Comparison of ENCODE assay signal across 20 cellular contexts in the genomic region with DNA sequence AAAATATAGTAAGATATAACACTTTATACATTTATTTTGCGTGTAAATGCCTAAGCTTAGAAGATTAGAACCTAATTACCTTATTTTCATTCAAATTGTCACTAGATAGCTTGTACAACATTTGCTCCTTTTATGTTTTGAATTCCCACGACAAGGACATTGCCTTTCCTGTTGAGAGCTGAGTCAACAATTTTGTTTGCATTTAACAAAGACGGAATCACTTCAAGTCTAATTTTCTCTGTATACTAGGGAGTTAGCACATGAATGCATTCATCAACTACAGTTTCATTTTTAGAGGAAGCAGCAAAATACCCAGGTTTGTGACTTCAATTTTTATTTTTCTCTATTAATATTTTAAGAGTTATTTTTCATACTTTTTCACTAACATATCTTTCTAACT. TPM values are rescaled to one million over a fixed set of nuclear protein-coding genes. Genes with fewer than 3 reads are reported as not detected.
A peak's percentile ranks its signal among the peaks of the same experiment; 100 is the strongest.
DNase-seq lines count a peak whose midpoint lies in the region; FAIRE-seq and TF ChIP-seq lines count a peak whose summit lies in the region.
"Had no signal": no experiment of that assay in that cellular context is flagged by ENCODE, and none has a peak within 500 bp of the region (broad histone marks: within the 10 kb centered on the region; RNA-seq: fewer than 3 reads in every experiment).

No MANE protein-coding gene starts in this region.

- no peaks in the 10 kb centered on the region for H3K79me2 ChIP-seq in smooth muscle cell (ENCODE audit: low read depth)

- no peaks in the 10 kb centered on the region for H4K20me1 ChIP-seq in smooth muscle cell (ENCODE audit: low read depth)

- no peak for FAIRE-seq in bronchial epithelial cell (lab: Jason Lieb, UNC)
- FAIRE-seq: keratinocyte, urothelium cell line had no signal

- H3K9me3 Mint-ChIP-seq in T-helper 2 cell treated with Interferon-gamma antibody and Interleukin-4, amounts not matched to agents 5 μg/mL and 100 μg/mL, for 36 hours: no peaks in the 10 kb centered on the region
- H3K9me3 Mint-ChIP-seq: activated CD4-positive, alpha-beta T cell treated with anti-CD3 and anti-CD28 coated beads, Interleukin-2, amount 10 ng/mL, durations not matched to agents 7 days and 5 days; brain; CD14-positive monocyte had no signal

- no peaks in the 10 kb centered on the region for H3K36me3 Mint-ChIP-seq in T-helper 2 cell treated with Interferon-gamma antibody and Interleukin-4, amounts not matched to agents 5 μg/mL and 100 μg/mL, for 36 hours (ENCODE audit: low read depth)
- H3K36me3 Mint-ChIP-seq: brain, CD14-positive monocyte had no signal

- no peak overlapping the region for H3K9ac ChIP-seq in smooth muscle cell (ENCODE audit: low read depth)

- H3K27me3 Mint-ChIP-seq in T-helper 2 cell treated with Interferon-gamma antibody and Interleukin-4, amounts not matched to agents 5 μg/mL and 100 μg/mL, for 36 hours (ENCODE audit: low read depth): no peaks in the 10 kb centered on the region
- H3K27me3 Mint-ChIP-seq: brain had no signal

- H3K36me3 ChIP-seq in bronchial epithelial cell (ENCODE audit: control insufficient read depth, insufficient read depth, low read length) (no peaks in the 10 kb centered on the region), smooth muscle cell (ENCODE audit: low read depth) (no peaks in the 10 kb centered on the region)
- H3K36me3 ChIP-seq: heart right ventricle, SJSA1 had no signal

- TF ChIP-seq CTCF in bronchial epithelial cell (IDR thresholded peaks at IDR 0.05; ENCODE audit: insufficient read depth, low read length, severe bottlenecking): no peak
- TF ChIP-seq CTCF in smooth muscle cell (IDR thresholded peaks at IDR 0.05; ENCODE audit: borderline replicate concordance, insufficient read depth, poor library complexity, severe bottlenecking): no peak
- TF ChIP-seq CTCF in foreskin fibroblast (IDR thresholded peaks at IDR 0.05; ENCODE audit: low read depth, low read length): no peak

- H3K27me3 ChIP-seq in bronchial epithelial cell (ENCODE audit: control insufficient read depth, insufficient read depth, low read length) (no peaks in the 10 kb centered on the region), smooth muscle cell (ENCODE audit: low read depth) (no peaks in the 10 kb centered on the region)

- no peak overlapping the region for H3K4me3 ChIP-seq in bronchial epithelial cell (ENCODE audit: low read depth, low read length)
- H3K4me3 ChIP-seq in smooth muscle cell: no peak overlapping the region
- no peak overlapping the region for H3K4me3 ChIP-seq in foreskin fibroblast (ENCODE audit: low read depth in 1 of 2, low read length in 2 of 2)
- H3K4me3 ChIP-seq: heart right ventricle, SJSA1 had no signal

- WGBS in smooth muscle cell (ENCODE audit: low lambda C conversion rate): 27% methylated on average over 3 of the region's 3 CpGs

- DNase-seq in NCI-H510A treated with DMSO at 0.1 percent for 48 hours (lab: John Stamatoyannopoulos, UW): peak; percentile 26
- DNase-seq in NCI-H510A (lab: John Stamatoyannopoulos, UW): no peak
- DNase-seq in NCI-H345 (lab: John Stamatoyannopoulos, UW): peak; percentile 77
- peak; percentile 10 for DNase-seq in bronchial epithelial cell (ENCODE audit: low read depth)
- DNase-seq in smooth muscle cell (lab: John Stamatoyannopoulos, UW; ENCODE audit: unreplicated experiment): no peak
- DNase-seq in T-helper 2 cell treated with Interferon-gamma antibody and Interleukin-4, amounts not matched to agents 5 μg/mL and 100 μg/mL, for 36 hours (ENCODE audit: low spot score): no peak
- no peak for DNase-seq in NCI-H2227 (lab: John Stamatoyannopoulos, UW; ENCODE audit: unreplicated experiment)
- no peak for DNase-seq in foreskin fibroblast
- DNase-seq: activated CD4-positive, alpha-beta T cell treated with anti-CD3 and anti-CD28 coated beads, Interleukin-2, amount 10 ng/mL, durations not matched to agents 7 days and 5 days; activated naive CD4-positive, alpha-beta T cell treated with Interleukin-2 at 50 U/mL for 16 hours; heart right ventricle; NCI-H1048; retina had no signal

- H3K4me1 Mint-ChIP-seq in T-helper 2 cell treated with Interferon-gamma antibody and Interleukin-4, amounts not matched to agents 5 μg/mL and 100 μg/mL, for 36 hours (ENCODE audit: low read depth): no peaks in the 10 kb centered on the region
- H3K4me1 Mint-ChIP-seq: activated CD4-positive, alpha-beta T cell treated with anti-CD3 and anti-CD28 coated beads, Interleukin-2, amount 10 ng/mL, durations not matched to agents 7 days and 5 days; CD14-positive monocyte had no signal

- H3K27ac ChIP-seq in smooth muscle cell (ENCODE audit: low read depth): no peak overlapping the region
- H3K27ac ChIP-seq: heart right ventricle, HL-60, SJSA1 had no signal

- no peaks in the 10 kb centered on the region for H3K9me3 ChIP-seq in smooth muscle cell (replicated peaks; ENCODE audit: low read depth)
- H3K9me3 ChIP-seq: heart right ventricle, SJSA1 had no signal

- H3K4me2 ChIP-seq in smooth muscle cell: peak overlapping the region; percentile 55

- no peak overlapping the region for H3K4me3 Mint-ChIP-seq in T-helper 2 cell treated with Interferon-gamma antibody and Interleukin-4, amounts not matched to agents 5 μg/mL and 100 μg/mL, for 36 hours
- H3K4me3 Mint-ChIP-seq: activated CD4-positive, alpha-beta T cell treated with anti-CD3 and anti-CD28 coated beads, Interleukin-2, amount 10 ng/mL, durations not matched to agents 7 days and 5 days; brain; CD14-positive monocyte had no signal

- no peaks in the 10 kb centered on the region for H3F3A ChIP-seq in smooth muscle cell (ENCODE audit: low read depth)

- no peak overlapping the region for H3K27ac Mint-ChIP-seq in T-helper 2 cell treated with Interferon-gamma antibody and Interleukin-4, amounts not matched to agents 5 μg/mL and 100 μg/mL, for 36 hours
- H3K27ac Mint-ChIP-seq: activated CD4-positive, alpha-beta T cell treated with anti-CD3 and anti-CD28 coated beads, Interleukin-2, amount 10 ng/mL, durations not matched to agents 7 days and 5 days; brain; CD14-positive monocyte had no signal

- peaks cover 6% of the 10 kb centered on the region for H3K4me1 ChIP-seq in smooth muscle cell (ENCODE audit: low read depth)
- H3K4me1 ChIP-seq: heart right ventricle, SJSA1 had no signal

- H2AFZ ChIP-seq in smooth muscle cell (ENCODE audit: low read depth): peak overlapping the region; percentile 20

RNA-seq across cellular contexts. Expression of gene PCCA, which starts 48.7 kb away (rescaled TPM):
- total RNA-seq in bronchial epithelial cell: 23.9 and 27.1 TPM in 2 replicates
- total RNA-seq in smooth muscle cell: 19.5 and 19.6 TPM in 2 replicates
- 24.0 and 24.7 TPM in 2 replicates for polyA plus RNA-seq in smooth muscle cell

RNA-seq across cellular contexts. Expression of gene ZIC2, which starts 58.6 kb away (rescaled TPM):
- total RNA-seq in bronchial epithelial cell (not detected in 2 replicates), smooth muscle cell (not detected in 2 replicates)
- not detected in 2 replicates for polyA plus RNA-seq in smooth muscle cell
- total RNA-seq: activated CD4-positive, alpha-beta T cell treated with anti-CD3 and anti-CD28 coated beads, Interleukin-2, amount 10 ng/mL, durations not matched to agents 7 days and 5 days; fibroblast of lung; heart right ventricle had no signal
- polyA plus RNA-seq: CD14-positive monocyte, fibroblast of lung, heart right ventricle, keratinocyte had no signal

Comparison
In these comparisons a context has a peak if more than half of its experiments do, and no peak if none do; other contexts are left out.
1. DNase-seq: peak in NCI-H510A treated with DMSO at 0.1 percent for 48 hours (single experiment), NCI-H345 (single experiment) and bronchial epithelial cell (single experiment); none in NCI-H510A (single experiment), smooth muscle cell (single experiment), T-helper 2 cell treated with Interferon-gamma antibody and Interleukin-4, amounts not matched to agents 5 μg/mL and 100 μg/mL, for 36 hours (single experiment), NCI-H2227 (single experiment) and foreskin fibroblast (0 of 2).